11 cellular contexts compared by ENCODE assay signal in the genomic region with DNA sequence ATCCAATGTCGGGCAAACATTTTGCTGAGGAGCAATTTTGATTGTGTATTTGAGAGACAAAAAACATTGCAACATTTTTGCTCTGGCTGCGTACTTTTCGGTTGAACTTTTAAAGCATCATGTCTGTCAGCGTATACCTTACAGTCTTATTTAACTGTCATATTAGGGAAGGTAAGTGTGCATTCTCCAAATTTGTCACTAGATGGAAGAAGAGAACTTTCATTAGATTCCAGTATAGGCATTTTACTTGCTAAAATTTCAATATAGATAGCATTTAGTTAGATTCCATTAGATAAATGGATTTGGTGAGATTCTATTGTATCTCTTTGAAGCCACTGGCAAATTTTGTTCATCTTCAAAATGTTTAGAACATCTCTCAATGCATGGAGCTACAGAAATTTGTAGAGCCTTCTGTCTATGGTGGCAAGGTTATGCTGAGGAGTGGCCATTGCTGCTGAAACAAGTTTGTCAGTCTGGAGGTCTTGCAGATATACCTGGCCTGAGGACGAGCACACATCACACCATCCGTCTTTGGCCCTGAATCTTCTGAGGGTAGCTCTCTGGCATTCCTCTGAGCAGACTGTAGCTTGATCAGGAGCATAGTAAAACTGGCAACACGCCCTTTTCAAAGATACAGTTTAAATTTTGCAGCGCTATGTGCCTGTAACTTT.
DNase-seq lines count a peak whose midpoint lies in the region; ATAC-seq and TF ChIP-seq lines count a peak whose summit lies in the region.
"Had no signal": no experiment of that assay in that cellular context is flagged by ENCODE, and none has a peak within 500 bp of the region (broad histone marks: within the 10 kb centered on the region; RNA-seq: fewer than 3 reads in every experiment).

No MANE protein-coding gene starts in this region.

- WGBS in heart right ventricle, 2 donors = 56 to 58% methylated on average over 8 of the region's 8 CpGs

- ATAC-seq in heart right ventricle = no peak
- no peak for ATAC-seq in left cardiac atrium

- H3K4me3 ChIP-seq in heart right ventricle (no peak overlapping the region), PC-9 (no peak overlapping the region)
- H3K4me3 ChIP-seq in effector memory CD4-positive, alpha-beta T cell (ENCODE audit: insufficient read depth, low read depth, low read length, poor library complexity, severe bottlenecking) = no peak overlapping the region
- H3K4me3 ChIP-seq: skin epidermis had no signal

- H3K27ac ChIP-seq in heart right ventricle = no peak overlapping the region
- H3K27ac ChIP-seq in PC-9 = no peak overlapping the region
- no peak overlapping the region for H3K27ac ChIP-seq in effector memory CD4-positive, alpha-beta T cell (ENCODE audit: insufficient read depth, low read length, poor library complexity, severe bottlenecking)
- H3K27ac ChIP-seq: skin epidermis had no signal

- H3K4me1 Mint-ChIP-seq in glutamatergic neuron (ENCODE audit: low read depth, unreplicated experiment) (no peaks in the 10 kb centered on the region), endothelial cell (ENCODE audit: unreplicated experiment) (no peaks in the 10 kb centered on the region)
- H3K4me1 Mint-ChIP-seq in activated T-helper 1 cell treated with anti-CD3 and anti-CD28 coated beads, Interleukin-12 subunit alpha, Interleukin-12 subunit beta, Interleukin-2, Interleukin-4 antibody, amounts not matched to agents 30 ng/mL and 10 ng/mL and 1 ng/mL, durations not matched to agents 14 hours and 24 hours and 36 hours (ENCODE audit: low read depth) = no peaks in the 10 kb centered on the region

- TF ChIP-seq CTCF in heart right ventricle (IDR thresholded peaks at IDR 0.05) = peak in 8 of 9 donors; percentile 9 to 48 (median 30)
- TF ChIP-seq CTCF in PC-9 (conservative IDR thresholded peaks at IDR 0.05) = peak; percentile 76
- TF ChIP-seq CTCF in glutamatergic neuron (IDR thresholded peaks at IDR 0.05; ENCODE audit: partially characterized antibody, unreplicated experiment) = peak; percentile 41
- TF ChIP-seq CTCF in endothelial cell (IDR thresholded peaks at IDR 0.05; ENCODE audit: unreplicated experiment) = no peak

- no peaks in the 10 kb centered on the region; the same call in 1 of the 2 replicates for H3K9me2 ChIP-seq in PC-9 (ENCODE audit: insufficient read depth)

- DNase-seq in heart right ventricle (no peak), left cardiac atrium (no peak), PC-9 (peak in 1 of 2 experiments; percentile 33), glutamatergic neuron (no peak), endothelial cell (ENCODE audit: low spot score) (no peak)
- no peak for DNase-seq in activated naive CD4-positive, alpha-beta T cell treated with anti-CD3 and anti-CD28 coated beads, Interleukin-2, amount 50 U/mL, for 16 hours
- no peak for DNase-seq in effector memory CD4-positive, alpha-beta T cell
- no peak for DNase-seq in activated T-helper 1 cell treated with anti-CD3 and anti-CD28 coated beads, Interleukin-12 subunit alpha, Interleukin-12 subunit beta, Interleukin-2, Interleukin-4 antibody, amounts not matched to agents 30 ng/mL and 10 ng/mL and 1 ng/mL, durations not matched to agents 14 hours and 24 hours and 36 hours (ENCODE audit: low spot score)
- DNase-seq: dermis blood vessel endothelial cell, T-helper 1 cell had no signal

- CTCF ChIA-PET in PC-9 (lab: Charles Lee) = no interaction called here

- H3K27me3 Mint-ChIP-seq in glutamatergic neuron (ENCODE audit: unreplicated experiment) (no peaks in the 10 kb centered on the region), endothelial cell (ENCODE audit: unreplicated experiment) (peaks cover 2% of the 10 kb centered on the region)
- H3K27me3 Mint-ChIP-seq in activated T-helper 1 cell treated with anti-CD3 and anti-CD28 coated beads, Interleukin-12 subunit alpha, Interleukin-12 subunit beta, Interleukin-2, Interleukin-4 antibody, amounts not matched to agents 30 ng/mL and 10 ng/mL and 1 ng/mL, durations not matched to agents 14 hours and 24 hours and 36 hours (ENCODE audit: insufficient read depth) = no peaks in the 10 kb centered on the region

- H3K4me1 ChIP-seq in heart right ventricle = no peaks in the 10 kb centered on the region
- H3K4me1 ChIP-seq in PC-9 (replicated peaks; ENCODE audit: insufficient read depth) = no peaks in the 10 kb centered on the region
- no peaks in the 10 kb centered on the region for H3K4me1 ChIP-seq in effector memory CD4-positive, alpha-beta T cell (ENCODE audit: control insufficient read depth, insufficient read depth, low read length, poor library complexity, severe bottlenecking)

- intact Hi-C loops in heart right ventricle (cut with DNase I) (no loop called here), left cardiac atrium (cut with DNase I) (no loop called here), PC-9 (cut with micrococcal nuclease; ENCODE audit: unreplicated experiment) (loop anchor here (1.0 to 10.0 kb wide), 5 partner anchors 326 to 1193 kb away; no protein-coding TSS in a partner anchor)
- intact Hi-C loops in activated T-helper 1 cell treated with anti-CD3 and anti-CD28 coated beads, Interleukin-12 subunit alpha, Interleukin-12 subunit beta, Interleukin-2, Interleukin-4 antibody, amounts not matched to agents 30 ng/mL and 10 ng/mL and 1 ng/mL, durations not matched to agents 14 hours and 24 hours and 36 hours (cut with micrococcal nuclease) = no loop called here

- POLR2A ChIA-PET in PC-9 (lab: Charles Lee; ENCODE audit: unreplicated experiment) = no interaction called here

- no peak overlapping the region for H3K4me2 ChIP-seq in PC-9

- H3K9me3 ChIP-seq in heart right ventricle (no peaks in the 10 kb centered on the region), PC-9 (ENCODE audit: insufficient read depth, low read depth) (no peaks in the 10 kb centered on the region)
- H3K9me3 ChIP-seq in effector memory CD4-positive, alpha-beta T cell (ENCODE audit: control insufficient read depth, low read length) = no peaks in the 10 kb centered on the region

- H3K36me3 ChIP-seq in heart right ventricle (no peaks in the 10 kb centered on the region), PC-9 (ENCODE audit: low read depth) (no peaks in the 10 kb centered on the region)
- H3K36me3 ChIP-seq in effector memory CD4-positive, alpha-beta T cell (ENCODE audit: control insufficient read depth, insufficient read depth, low read length) = no peaks in the 10 kb centered on the region

- no peaks in the 10 kb centered on the region for H3F3A ChIP-seq in PC-9 (ENCODE audit: insufficient read depth, low read depth)

- BruUV-seq in PC-9 (replicated peaks; lab: Mats Ljungman, UMichigan) = no TSS peak

- H4K20me1 ChIP-seq in PC-9 (ENCODE audit: insufficient read depth) = no peaks in the 10 kb centered on the region

- H3K9me3 Mint-ChIP-seq in glutamatergic neuron (ENCODE audit: unreplicated experiment) (peaks cover 3% of the 10 kb centered on the region), endothelial cell (ENCODE audit: unreplicated experiment) (peaks cover 4% of the 10 kb centered on the region)
- H3K9me3 Mint-ChIP-seq in activated T-helper 1 cell treated with anti-CD3 and anti-CD28 coated beads, Interleukin-12 subunit alpha, Interleukin-12 subunit beta, Interleukin-2, Interleukin-4 antibody, amounts not matched to agents 30 ng/mL and 10 ng/mL and 1 ng/mL, durations not matched to agents 14 hours and 24 hours and 36 hours = no peaks in the 10 kb centered on the region

- no peak overlapping the region for H3K4me3 Mint-ChIP-seq in glutamatergic neuron (ENCODE audit: unreplicated experiment)
- no peak overlapping the region for H3K4me3 Mint-ChIP-seq in endothelial cell (ENCODE audit: unreplicated experiment)
- no peak overlapping the region for H3K4me3 Mint-ChIP-seq in activated T-helper 1 cell treated with anti-CD3 and anti-CD28 coated beads, Interleukin-12 subunit alpha, Interleukin-12 subunit beta, Interleukin-2, Interleukin-4 antibody, amounts not matched to agents 30 ng/mL and 10 ng/mL and 1 ng/mL, durations not matched to agents 14 hours and 24 hours and 36 hours

- H3K27ac Mint-ChIP-seq in glutamatergic neuron (ENCODE audit: unreplicated experiment) (no peak overlapping the region), endothelial cell (ENCODE audit: unreplicated experiment) (no peak overlapping the region)
- H3K27ac Mint-ChIP-seq in activated T-helper 1 cell treated with anti-CD3 and anti-CD28 coated beads, Interleukin-12 subunit alpha, Interleukin-12 subunit beta, Interleukin-2, Interleukin-4 antibody, amounts not matched to agents 30 ng/mL and 10 ng/mL and 1 ng/mL, durations not matched to agents 14 hours and 24 hours and 36 hours = no peak overlapping the region

- no peaks in the 10 kb centered on the region for H3K79me2 ChIP-seq in PC-9 (ENCODE audit: low read depth)

- H2AFZ ChIP-seq in PC-9 = no peak overlapping the region

- H3K36me3 Mint-ChIP-seq in glutamatergic neuron (ENCODE audit: unreplicated experiment) (peaks cover 9% of the 10 kb centered on the region), endothelial cell (ENCODE audit: low read depth, unreplicated experiment) (no peaks in the 10 kb centered on the region)
- no peaks in the 10 kb centered on the region for H3K36me3 Mint-ChIP-seq in activated T-helper 1 cell treated with anti-CD3 and anti-CD28 coated beads, Interleukin-12 subunit alpha, Interleukin-12 subunit beta, Interleukin-2, Interleukin-4 antibody, amounts not matched to agents 30 ng/mL and 10 ng/mL and 1 ng/mL, durations not matched to agents 14 hours and 24 hours and 36 hours (ENCODE audit: low read depth)

- H3K27me3 ChIP-seq in heart right ventricle (no peaks in the 10 kb centered on the region), PC-9 (ENCODE audit: insufficient read depth, low read depth) (no peaks in the 10 kb centered on the region)
- H3K27me3 ChIP-seq in effector memory CD4-positive, alpha-beta T cell (replicated peaks; ENCODE audit: control insufficient read depth, insufficient read depth, low read length, poor library complexity, severe bottlenecking) = no peaks in the 10 kb centered on the region
